Comparison of ENCODE assay signal across 10 cellular contexts in the genomic region with DNA sequence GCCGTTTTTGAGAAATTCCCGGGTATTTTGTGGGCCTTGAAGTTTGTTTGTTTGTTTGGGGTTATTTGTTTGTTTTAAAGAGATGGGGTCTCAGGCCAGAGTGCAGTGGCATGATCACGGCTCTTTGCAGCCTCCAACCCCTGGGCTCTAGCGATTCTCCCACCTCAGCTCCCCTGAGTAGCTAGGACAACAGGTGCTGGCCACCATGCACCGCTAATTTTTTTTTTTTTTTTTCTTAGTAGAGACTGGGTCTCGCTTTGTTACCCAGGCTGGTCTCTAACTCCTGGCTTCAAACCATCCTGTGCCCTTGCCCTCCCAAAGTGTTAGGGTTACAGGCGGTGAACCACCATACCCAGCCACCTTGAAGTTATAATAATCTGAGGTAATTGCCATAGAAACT. TPM values are rescaled to one million over a fixed set of nuclear protein-coding genes. Genes with fewer than 3 reads are reported as not detected.
A peak's percentile ranks its signal among the peaks of the same experiment; 100 is the strongest.
DNase-seq lines count a peak whose midpoint lies in the region; ATAC-seq, FAIRE-seq and TF ChIP-seq lines count a peak whose summit lies in the region.
"Had no signal": no experiment of that assay in that cellular context is flagged by ENCODE, and none has a peak within 500 bp of the region (broad histone marks: within the 10 kb centered on the region; RNA-seq: fewer than 3 reads in every experiment).

No MANE protein-coding gene starts in this region.

- ATAC-seq in GM21723 (IDR thresholded peaks at IDR 0.05; ENCODE audit: unreplicated experiment) (no peak), HG03095 (IDR thresholded peaks at IDR 0.05; ENCODE audit: unreplicated experiment) (no peak)

- H2BK5ac ChIP-seq in mesendoderm (ENCODE audit: low read length): no peak overlapping the region

- no peak for TF ChIP-seq POLR2A in H54 (IDR thresholded peaks at IDR 0.05; ENCODE audit: low read depth, low read length)

- no peak for FAIRE-seq in astrocyte (lab: Jason Lieb, UNC)
- no peak for FAIRE-seq in H54 (lab: Jason Lieb, UNC)
- FAIRE-seq: D721Med had no signal

- peaks cover 2% of the 10 kb centered on the region for H3K9me3 Mint-ChIP-seq in astrocyte (ENCODE audit: unreplicated experiment)

- CTCF ChIA-PET in HEK293 (lab: Yijun Ruan, JAX): interaction anchor here (0.9 kb wide), 1 partner anchor 351 kb away, joined by 5 read pairs; the partner anchor contains the start of gene RAB13

- peaks cover 40% of the 10 kb centered on the region for H4K20me1 ChIP-seq in astrocyte (ENCODE audit: insufficient read depth, low read length)

- no peaks in the 10 kb centered on the region for H3K27me3 ChIP-seq in astrocyte (ENCODE audit: insufficient read depth, low read length)
- H3K27me3 ChIP-seq in mesendoderm (ENCODE audit: insufficient read depth, low read length, poor library complexity): no peaks in the 10 kb centered on the region

- no peak overlapping the region for H3K23ac ChIP-seq in mesendoderm (ENCODE audit: low read length)

- H3K27ac ChIP-seq in 22Rv1 (peak overlapping the region; percentile 100; the same call in 1 of the 2 replicates), HEK293 (ENCODE audit: extremely low read depth, low read depth, low read length) (no peak overlapping the region), astrocyte (ENCODE audit: low read depth, low read length) (no peak overlapping the region), mesendoderm (ENCODE audit: low read depth, low read length) (no peak overlapping the region)

- no peak overlapping the region for H4K8ac ChIP-seq in mesendoderm (ENCODE audit: low read depth, low read length)

- peaks cover 4% of the 10 kb centered on the region for H3K4me1 Mint-ChIP-seq in astrocyte (ENCODE audit: low read depth, unreplicated experiment)

- H3K36me3 Mint-ChIP-seq in astrocyte (ENCODE audit: low read depth, unreplicated experiment): peaks cover 9% of the 10 kb centered on the region

- POLR2A ChIA-PET in HEK293 (lab: Yijun Ruan, JAX): interaction anchor here (2.4 to 2.5 kb wide), 2 partner anchors 11 to 17 kb away, joined by 17 to 25 read pairs; no protein-coding TSS in a partner anchor

- WGBS in mesendoderm (ENCODE audit: extremely low coverage, insufficient coverage, low lambda C conversion rate): no CpG with 5 or more reads among the region's 7 CpGs

- no peak overlapping the region for H2BK120ac ChIP-seq in mesendoderm (ENCODE audit: low read depth, low read length)

- H3K27ac Mint-ChIP-seq in astrocyte (ENCODE audit: unreplicated experiment): no peak overlapping the region

- H4K5ac ChIP-seq in mesendoderm (ENCODE audit: low read length): no peak overlapping the region

- H3K4ac ChIP-seq in mesendoderm (ENCODE audit: low read depth, low read length): no peak overlapping the region

- H3K79me2 ChIP-seq in astrocyte (ENCODE audit: insufficient read depth, low read length): peaks cover 62% of the 10 kb centered on the region
- peaks cover 31% of the 10 kb centered on the region for H3K79me2 ChIP-seq in mesendoderm (ENCODE audit: control insufficient read depth, insufficient read depth, low read length)

- no peak overlapping the region for H2AFZ ChIP-seq in astrocyte (ENCODE audit: low read depth, low read length)

- H3K79me1 ChIP-seq in mesendoderm (ENCODE audit: low read length): peaks cover 15% of the 10 kb centered on the region

- H3K4me2 ChIP-seq in astrocyte (ENCODE audit: low read length) (peak overlapping the region; percentile 94), mesendoderm (ENCODE audit: low read length) (no peak overlapping the region)

- no peak overlapping the region for H3K18ac ChIP-seq in mesendoderm (ENCODE audit: low read length)

- peaks cover 40 to 58% of the 10 kb centered on the region in 2 experiments for H3K36me3 ChIP-seq in HEK293 (ENCODE audit: control insufficient read depth in 2 of 2, insufficient read depth in 1 of 2, low read length in 2 of 2)
- H3K36me3 ChIP-seq in astrocyte (ENCODE audit: insufficient read depth, low read length): peaks cover 38% of the 10 kb centered on the region
- H3K36me3 ChIP-seq in mesendoderm (ENCODE audit: control insufficient read depth, insufficient read depth, low read length): peaks cover 17% of the 10 kb centered on the region

- no peak overlapping the region for H2BK15ac ChIP-seq in mesendoderm (replicated peaks; ENCODE audit: low read depth)

- H3K4me3 ChIP-seq in HEK293 (ENCODE audit: low read depth, low read length): no peak overlapping the region
- no peak overlapping the region for H3K4me3 ChIP-seq in astrocyte (ENCODE audit: insufficient read depth, low read depth, low read length)
- no peak overlapping the region for H3K4me3 ChIP-seq in mesendoderm (ENCODE audit: low read length)

- H3K9ac ChIP-seq in astrocyte (ENCODE audit: low read length) (no peak overlapping the region), mesendoderm (ENCODE audit: low read length) (no peak overlapping the region)

- TF ChIP-seq CTCF in 22Rv1 (IDR thresholded peaks at IDR 0.05) (no peak), HEK293 (tag by site-specific recombination; IDR thresholded peaks at IDR 0.05) (no peak), astrocyte (IDR thresholded peaks at IDR 0.05; ENCODE audit: insufficient read depth, low read depth, low read length) (no peak)

- H3K4me3 Mint-ChIP-seq in astrocyte (ENCODE audit: unreplicated experiment): peak overlapping the region; percentile 97

- no peak overlapping the region for H2AK5ac ChIP-seq in mesendoderm (ENCODE audit: low read length)

- peak overlapping the region; percentile 40 for H3K56ac ChIP-seq in mesendoderm (ENCODE audit: low read length)

- H3K4me1 ChIP-seq in HEK293 (ENCODE audit: control insufficient read depth, insufficient read depth, low read length): no peaks in the 10 kb centered on the region
- peaks cover 9% of the 10 kb centered on the region for H3K4me1 ChIP-seq in astrocyte (ENCODE audit: insufficient read depth, low read length)
- no peaks in the 10 kb centered on the region for H3K4me1 ChIP-seq in mesendoderm (ENCODE audit: control insufficient read depth, low read depth, low read length)

- no peaks in the 10 kb centered on the region for H3K27me3 Mint-ChIP-seq in astrocyte (ENCODE audit: low read depth, unreplicated experiment)

- DNase-seq in astrocyte (ENCODE audit: low read depth): no peak
- no peak for DNase-seq in mesendoderm
- DNase-seq in dermis blood vessel endothelial cell: no peak
- DNase-seq in H54 (ENCODE audit: insufficient read length, low spot score): no peak

- no peaks in the 10 kb centered on the region for H3K9me3 ChIP-seq in HEK293 (ENCODE audit: control insufficient read depth, insufficient read depth, low read depth, low read length)
- no peaks in the 10 kb centered on the region for H3K9me3 ChIP-seq in astrocyte (ENCODE audit: insufficient read depth, low read depth, low read length)

TF ChIP-seq in HEK293, 187 proteins besides CTCF, POLR2A, EP300 and RAD21 (continues in another document):
- TF ChIP-seq ZBTB11 (tag by site-specific recombination; conservative IDR thresholded peaks at IDR 0.05; ENCODE audit: low read depth): no peak
- peak; percentile 83 for TF ChIP-seq SCRT1 (tag by site-specific recombination; IDR thresholded peaks at IDR 0.05; ENCODE audit: borderline replicate concordance)
- TF ChIP-seq ZNF426 (tag by site-specific recombination; IDR thresholded peaks at IDR 0.05): no peak
- TF ChIP-seq ZNF140 (tag by site-specific recombination; IDR thresholded peaks at IDR 0.05): no peak
- no peak for TF ChIP-seq ZNF660 (tag by site-specific recombination; IDR thresholded peaks at IDR 0.05)
- peak; percentile 79 for TF ChIP-seq SCRT2 (tag by site-specific recombination; IDR thresholded peaks at IDR 0.05)

RNA-seq across cellular contexts. Expression of gene CHTOP, which starts 2.0 kb away (rescaled TPM):
- total RNA-seq in astrocyte (46.7 and 56.4 TPM in 2 replicates), dermis blood vessel endothelial cell (21.1 and 25.9 TPM in 2 replicates)
- polyA plus RNA-seq in mesendoderm (2013, experiment 1 of 2): 88.9 TPM
- 88.2 TPM for polyA plus RNA-seq in mesendoderm (2013, experiment 2 of 2)

RNA-seq across cellular contexts. Expression of gene S100A1, which starts 7.6 kb away (rescaled TPM):
- total RNA-seq in astrocyte (1.7 and 4.1 TPM in 2 replicates), dermis blood vessel endothelial cell (not detected in 2 replicates)
- 0.29 TPM for polyA plus RNA-seq in mesendoderm (2013, experiment 1 of 2)
- 0.32 TPM for polyA plus RNA-seq in mesendoderm (2013, experiment 2 of 2)
- total RNA-seq: dermis microvascular lymphatic vessel endothelial cell had no signal

RNA-seq across cellular contexts. Expression of gene S100A13, which starts 8.6 kb away (rescaled TPM):
- total RNA-seq in astrocyte (134 and 172 TPM in 2 replicates), dermis blood vessel endothelial cell (39.0 and 91.7 TPM in 2 replicates)
- 68.1 TPM for polyA plus RNA-seq in mesendoderm (2013, experiment 1 of 2)
- polyA plus RNA-seq in mesendoderm (2013, experiment 2 of 2): 65.7 TPM

RNA-seq across cellular contexts. Expression of gene S100A14, which starts 19.7 kb away (rescaled TPM):
- total RNA-seq in astrocyte: 0.38 and 0.57 TPM in 2 replicates
- 2.4 TPM for polyA plus RNA-seq in mesendoderm (2013, experiment 1 of 2)
- 2.6 TPM for polyA plus RNA-seq in mesendoderm (2013, experiment 2 of 2)
- 0.42 and 0.68 TPM in 2 replicates for total RNA-seq in dermis blood vessel endothelial cell

RNA-seq across cellular contexts. Expression of gene SNAPIN, which starts 22.6 kb away (rescaled TPM):
- total RNA-seq in astrocyte (27.4 and 31.3 TPM in 2 replicates), dermis blood vessel endothelial cell (45.6 and 60.8 TPM in 2 replicates)
- 19.9 TPM for polyA plus RNA-seq in mesendoderm (2013, experiment 1 of 2)
- polyA plus RNA-seq in mesendoderm (2013, experiment 2 of 2): 21.5 TPM
